ENCODE assay signal across 22 cellular contexts in genomic region chr1:29542476-29543015, GRCh38.
A peak's percentile ranks its signal among the peaks of the same experiment; 100 is the strongest.
DNase-seq lines count a peak whose midpoint lies in the region; TF ChIP-seq lines count a peak whose summit lies in the region.
"Had no signal": no experiment of that assay in that cellular context is flagged by ENCODE, and none has a peak within 500 bp of the region (broad histone marks: within the 10 kb centered on the region; RNA-seq: fewer than 3 reads in every experiment).

No MANE protein-coding gene starts in this region.

- H4K20me1 ChIP-seq in neural progenitor cell (ENCODE audit: low read depth), result no peaks in the 10 kb centered on the region

- H3K27ac ChIP-seq in neural progenitor cell, result no peak overlapping the region
- H3K27ac ChIP-seq: ascending aorta, C4-2B, prostate gland had no signal

- no peaks in the 10 kb centered on the region for H3K4me1 ChIP-seq in neural progenitor cell
- H3K4me1 ChIP-seq: ascending aorta, prostate gland had no signal

- H3K27ac Mint-ChIP-seq in neural progenitor cell, result no peak overlapping the region
- H3K27ac Mint-ChIP-seq: activated T-helper 1 cell treated with anti-CD3 and anti-CD28 coated beads, Interleukin-12 subunit alpha, Interleukin-12 subunit beta, Interleukin-2, Interleukin-4 antibody, amounts not matched to agents 30 ng/mL and 10 ng/mL and 1 ng/mL, durations not matched to agents 14 hours and 24 hours and 36 hours had no signal

- H3K4me1 Mint-ChIP-seq in neural progenitor cell, result peaks cover 3% of the 10 kb centered on the region
- H3K4me1 Mint-ChIP-seq: central memory CD8-positive, alpha-beta T cell had no signal

- H3K27me3 Mint-ChIP-seq in neural progenitor cell (ENCODE audit: insufficient read depth, low read depth), result peaks cover 2% of the 10 kb centered on the region

- H3K36me3 ChIP-seq in neural progenitor cell, result no peaks in the 10 kb centered on the region
- H3K36me3 ChIP-seq: ascending aorta, prostate gland had no signal

- H3K9me3 Mint-ChIP-seq in neural progenitor cell, result no peaks in the 10 kb centered on the region
- H3K9me3 Mint-ChIP-seq: activated naive CD4-positive, alpha-beta T cell treated with anti-CD3 and anti-CD28 coated beads, Interleukin-2, amount 50 U/mL, for 72 hours; activated T-helper 1 cell treated with anti-CD3 and anti-CD28 coated beads, Interleukin-12 subunit alpha, Interleukin-12 subunit beta, Interleukin-2, Interleukin-4 antibody, amounts not matched to agents 30 ng/mL and 10 ng/mL and 1 ng/mL, durations not matched to agents 14 hours and 24 hours and 36 hours; central memory CD8-positive, alpha-beta T cell had no signal

- H3K79me2 ChIP-seq in neural progenitor cell (ENCODE audit: low read depth), result no peaks in the 10 kb centered on the region

- H3F3A ChIP-seq in neural progenitor cell (ENCODE audit: low read depth), result no peaks in the 10 kb centered on the region

- H3K27me3 ChIP-seq in neural progenitor cell, result no peaks in the 10 kb centered on the region
- H3K27me3 ChIP-seq: ascending aorta had no signal

- no peaks in the 10 kb centered on the region for H3K9me3 ChIP-seq in neural progenitor cell (ENCODE audit: low read depth)
- H3K9me3 ChIP-seq: ascending aorta, prostate gland had no signal

- H3K36me3 Mint-ChIP-seq in neural progenitor cell, result no peaks in the 10 kb centered on the region
- H3K36me3 Mint-ChIP-seq: activated naive CD4-positive, alpha-beta T cell treated with anti-CD3 and anti-CD28 coated beads, Interleukin-2, amount 50 U/mL, for 72 hours had no signal

- no peak overlapping the region for H3K4me3 Mint-ChIP-seq in neural progenitor cell
- H3K4me3 Mint-ChIP-seq: activated T-helper 1 cell treated with anti-CD3 and anti-CD28 coated beads, Interleukin-12 subunit alpha, Interleukin-12 subunit beta, Interleukin-2, Interleukin-4 antibody, amounts not matched to agents 30 ng/mL and 10 ng/mL and 1 ng/mL, durations not matched to agents 14 hours and 24 hours and 36 hours; central memory CD8-positive, alpha-beta T cell had no signal

- H3K4me3 ChIP-seq in foreskin fibroblast (ENCODE audit: low read depth in 1 of 2, low read length in 2 of 2) (no peak overlapping the region), neural progenitor cell (no peak overlapping the region)
- H3K4me3 ChIP-seq: ascending aorta, lung, prostate gland had no signal

- no peak overlapping the region for H3K9ac ChIP-seq in neural progenitor cell

- TF ChIP-seq CTCF in foreskin fibroblast (IDR thresholded peaks at IDR 0.05; ENCODE audit: low read depth, low read length) (no peak), neural progenitor cell (IDR thresholded peaks at IDR 0.05) (no peak)

- no peak overlapping the region for H2AFZ ChIP-seq in neural progenitor cell (replicated peaks)

- DNase-seq in DMS153 (lab: John Stamatoyannopoulos, UW), result peak; percentile 94
- peak; percentile 81 for DNase-seq in NCI-H1694 (lab: John Stamatoyannopoulos, UW)
- DNase-seq in NCI-H774 (lab: John Stamatoyannopoulos, UW), result peak; percentile 33
- peak; percentile 50 for DNase-seq in left kidney (ENCODE audit: low read depth, low spot score)
- DNase-seq in foreskin fibroblast, result no peak
- DNase-seq in T-helper 2 cell, result no peak
- DNase-seq in nucleus accumbens (lab: John Stamatoyannopoulos, UW), result no peak
- DNase-seq in neural progenitor cell (ENCODE audit: low spot score), result no peak
- DNase-seq: effector CD4-positive, alpha-beta T cell; erythroblast; foreskin melanocyte; hippocampal formation; KBM-7; MV-4-11; NCI-H82 had no signal

- H3K4me2 ChIP-seq in neural progenitor cell, result no peak overlapping the region

Comparison
In these comparisons a context has a peak if more than half of its experiments do, and no peak if none do; other contexts are left out.
1. DNase-seq: peak in DMS153 (single experiment), NCI-H1694 (single experiment), NCI-H774 (single experiment) and left kidney (single experiment); none in foreskin fibroblast (0 of 2), T-helper 2 cell (0 of 5), nucleus accumbens (0 of 56) and neural progenitor cell (single experiment).